In genomic region chr18:33579868-33580205, GRCh38 we compare ENCODE assay signal across 16 cellular contexts. TPM values are rescaled to one million over a fixed set of nuclear protein-coding genes. Genes with fewer than 3 reads are reported as not detected.
DNase-seq lines count a peak whose midpoint lies in the region; ATAC-seq and TF ChIP-seq lines count a peak whose summit lies in the region.
"Had no signal": no experiment of that assay in that cellular context is flagged by ENCODE, and none has a peak within 500 bp of the region (broad histone marks: within the 10 kb centered on the region; RNA-seq: fewer than 3 reads in every experiment).

No MANE protein-coding gene starts in this region.

- no peaks in the 10 kb centered on the region for H3K36me3 Mint-ChIP-seq in activated CD4-positive, alpha-beta memory T cell treated with anti-CD3 and anti-CD28 coated beads, Interleukin-2, amount 10 ng/mL, durations not matched to agents 7 days and 5 days (ENCODE audit: low read depth)

- CTCF ChIA-PET in activated CD4-positive, alpha-beta memory T cell treated with anti-CD3 and anti-CD28 coated beads, Interleukin-2, amount 10 ng/mL, durations not matched to agents 7 days and 5 days (lab: Charles Lee): no interaction called here

- WGBS in tibial nerve, 2 donors: 71 to 76% methylated on average over 3 of the region's 3 CpGs

- H3K9me3 Mint-ChIP-seq in activated CD4-positive, alpha-beta memory T cell treated with anti-CD3 and anti-CD28 coated beads, Interleukin-2, amount 10 ng/mL, durations not matched to agents 7 days and 5 days: no peaks in the 10 kb centered on the region
- H3K9me3 Mint-ChIP-seq: activated CD4-positive, alpha-beta T cell treated with anti-CD3 and anti-CD28 coated beads, Interleukin-2, amount 10 ng/mL, durations not matched to agents 24 days and 14 days had no signal

- H3K27me3 ChIP-seq in muscle layer of colon (ENCODE audit: control insufficient read depth in 1 of 2, insufficient read depth in 2 of 2, low read length in 2 of 2) (no peaks in the 10 kb centered on the region), tibial nerve (no peaks in the 10 kb centered on the region)

- POLR2A ChIA-PET in activated CD4-positive, alpha-beta memory T cell treated with anti-CD3 and anti-CD28 coated beads, Interleukin-2, amount 10 ng/mL, durations not matched to agents 7 days and 5 days (lab: Charles Lee): interaction anchor here (0.6 kb wide), 1 partner anchor 15 kb away, joined by 3 read pairs; no protein-coding TSS in a partner anchor

- H3K4me1 ChIP-seq in muscle layer of colon (ENCODE audit: insufficient read depth, low read length): peaks cover 25% of the 10 kb centered on the region
- peaks cover 0 to 72% (median 0%) of the 10 kb centered on the region in 4 donors for H3K4me1 ChIP-seq in tibial nerve
- H3K4me1 ChIP-seq: Caco-2 had no signal

- H3K27ac ChIP-seq in coronary artery (peak overlapping the region; percentile 49 to 80), muscle layer of colon (ENCODE audit: low read depth, low read length) (peak overlapping the region; percentile 65), tibial nerve (peak overlapping the region in 2 of 4 donors; percentile 92 to 98)

- no peak for TF ChIP-seq POLR2A in tibial nerve (IDR thresholded peaks at IDR 0.05)

- H3K9me3 ChIP-seq in muscle layer of colon (ENCODE audit: low read length) (no peaks in the 10 kb centered on the region), tibial nerve (no peaks in the 10 kb centered on the region)
- H3K9me3 ChIP-seq: Caco-2 had no signal

- DNase-seq in NCI-H510A treated with DMSO at 0.1 percent for 48 hours (lab: John Stamatoyannopoulos, UW): peak; percentile 90
- DNase-seq in NCI-H510A (lab: John Stamatoyannopoulos, UW): no peak
- DNase-seq in coronary artery (ENCODE audit: low spot score): no peak
- DNase-seq in tibial nerve (ENCODE audit: low spot score in 2 of 2): no peak
- DNase-seq in activated CD4-positive, alpha-beta memory T cell treated with anti-CD3 and anti-CD28 coated beads, Interleukin-2, amount 10 ng/mL, durations not matched to agents 7 days and 5 days: no peak
- no peak for DNase-seq in GDM1 (lab: John Stamatoyannopoulos, UW)
- DNase-seq: activated CD4-positive, alpha-beta T cell treated with anti-CD3 and anti-CD28 coated beads, Interleukin-2, amount 10 ng/mL, durations not matched to agents 24 days and 14 days; activated T-cell treated with anti-CD3 and anti-CD28 coated beads, Interleukin-2, amount 50 U/mL, for 24 hours; Caco-2; H7; naive B cell; NCI-H774; T-helper 9 cell had no signal

- H3K36me3 ChIP-seq in muscle layer of colon (ENCODE audit: insufficient read depth, low read length) (no peaks in the 10 kb centered on the region), tibial nerve (no peaks in the 10 kb centered on the region)

- H3K27ac Mint-ChIP-seq in activated CD4-positive, alpha-beta memory T cell treated with anti-CD3 and anti-CD28 coated beads, Interleukin-2, amount 10 ng/mL, durations not matched to agents 7 days and 5 days: no peak overlapping the region
- H3K27ac Mint-ChIP-seq: activated CD4-positive, alpha-beta T cell treated with anti-CD3 and anti-CD28 coated beads, Interleukin-2, amount 10 ng/mL, durations not matched to agents 24 days and 14 days; activated T-cell treated with anti-CD3 and anti-CD28 coated beads, Interleukin-2, amount 50 U/mL, for 24 hours; naive B cell had no signal

- ATAC-seq in HG03460 (IDR thresholded peaks at IDR 0.05; ENCODE audit: unreplicated experiment): no peak

- no peak for TF ChIP-seq EP300 in tibial nerve (IDR thresholded peaks at IDR 0.05)

- H3K4me3 ChIP-seq in coronary artery: peak overlapping the region; percentile 95
- peak overlapping the region in 1 of 2 donors; percentile 97 for H3K4me3 ChIP-seq in muscle layer of colon (ENCODE audit: low read depth in 1 of 2, low read length in 2 of 2)
- H3K4me3 ChIP-seq in tibial nerve: peak overlapping the region in 3 of 4 donors; percentile 55 to 93 (median 59)

- H3K4me1 Mint-ChIP-seq in activated CD4-positive, alpha-beta memory T cell treated with anti-CD3 and anti-CD28 coated beads, Interleukin-2, amount 10 ng/mL, durations not matched to agents 7 days and 5 days: peaks cover 4% of the 10 kb centered on the region

- no peak overlapping the region for H3K4me3 Mint-ChIP-seq in activated CD4-positive, alpha-beta memory T cell treated with anti-CD3 and anti-CD28 coated beads, Interleukin-2, amount 10 ng/mL, durations not matched to agents 7 days and 5 days
- H3K4me3 Mint-ChIP-seq: activated CD4-positive, alpha-beta T cell treated with anti-CD3 and anti-CD28 coated beads, Interleukin-2, amount 10 ng/mL, durations not matched to agents 24 days and 14 days; activated T-cell treated with anti-CD3 and anti-CD28 coated beads, Interleukin-2, amount 50 U/mL, for 24 hours; naive B cell had no signal

- TF ChIP-seq CTCF in coronary artery (IDR thresholded peaks at IDR 0.05) (no peak), tibial nerve (IDR thresholded peaks at IDR 0.05) (no peak)

- peak overlapping the region; percentile 3 for H3K9ac ChIP-seq in muscle layer of colon (ENCODE audit: low read length)

- peaks cover 9% of the 10 kb centered on the region for H3K27me3 Mint-ChIP-seq in activated CD4-positive, alpha-beta memory T cell treated with anti-CD3 and anti-CD28 coated beads, Interleukin-2, amount 10 ng/mL, durations not matched to agents 7 days and 5 days

RNA-seq across cellular contexts. Expression of gene ASXL3, which starts 1.8 kb away (rescaled TPM):
- 1 to 10 TPM; 3.7 to 7.2 (median 6.2) TPM for total RNA-seq in tibial nerve
- total RNA-seq in activated CD4-positive, alpha-beta memory T cell treated with anti-CD3 and anti-CD28 coated beads, Interleukin-2, amount 10 ng/mL, durations not matched to agents 7 days and 5 days: not detected
- total RNA-seq: activated CD4-positive, alpha-beta T cell treated with anti-CD3 and anti-CD28 coated beads, Interleukin-2, amount 10 ng/mL, durations not matched to agents 24 days and 14 days; M059J had no signal

Comparison
In these comparisons a context has a peak if more than half of its experiments do, and no peak if none do; other contexts are left out.
1. RNA of gene ASXL3, which starts 1.8 kb away (total RNA-seq): 3.7 to 7.2 TPM in tibial nerve; not detected in activated CD4-positive, alpha-beta memory T cell treated with anti-CD3 and anti-CD28 coated beads, Interleukin-2, amount 10 ng/mL, durations not matched to agents 7 days and 5 days; every median in the first group is over 4 times any median in the second.